In the genomic region with DNA sequence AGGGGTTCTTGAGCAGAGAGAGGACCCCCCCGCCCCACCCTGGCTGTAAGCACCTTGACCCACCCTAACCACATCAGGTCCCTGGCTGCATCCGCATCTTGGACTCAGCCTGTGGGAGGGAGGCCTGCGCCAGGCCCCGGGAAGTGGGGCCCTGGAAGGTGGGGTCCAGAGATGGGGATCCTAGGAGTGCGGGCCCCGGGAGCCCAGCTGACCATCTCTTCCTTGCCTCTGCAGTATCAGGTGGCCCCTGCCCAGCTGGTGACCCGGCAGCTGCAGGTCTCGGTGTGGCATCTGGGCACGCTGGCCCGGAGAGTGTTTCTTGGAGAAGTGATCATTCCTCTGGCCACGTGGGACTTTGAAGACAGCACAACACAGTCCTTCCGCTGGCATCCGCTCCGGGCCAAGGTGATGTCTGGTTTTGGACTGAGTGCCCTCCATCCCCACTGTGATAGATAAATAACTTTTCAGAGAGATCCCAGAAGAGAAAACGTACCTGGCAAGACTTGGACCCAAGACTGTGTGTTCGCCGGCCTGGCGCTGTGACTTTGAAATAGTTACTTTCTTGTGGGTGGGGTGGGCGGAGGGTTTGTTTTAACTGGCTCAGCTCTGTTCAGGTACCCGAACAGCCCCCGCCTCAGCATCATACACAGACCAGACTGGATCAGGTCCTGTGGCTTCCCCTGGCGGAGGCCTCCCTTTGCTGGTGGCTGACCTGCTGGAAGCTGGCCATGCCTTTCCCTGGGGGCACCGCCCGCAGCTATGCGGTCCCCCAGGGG, we compare ENCODE assay signal across 23 cellular contexts.
DNase-seq lines count a peak whose midpoint lies in the region; ATAC-seq and TF ChIP-seq lines count a peak whose summit lies in the region.
"Had no signal": no experiment of that assay in that cellular context is flagged by ENCODE, and none has a peak within 500 bp of the region (broad histone marks: within the 10 kb centered on the region; RNA-seq: fewer than 3 reads in every experiment).

No MANE protein-coding gene starts in this region.

- peaks cover 96% of the 10 kb centered on the region for H3K36me3 Mint-ChIP-seq in activated T-helper 17 cell treated with anti-CD3 and anti-CD28 coated beads, Interleukin-2, amount 50 U/mL, for 72 hours (ENCODE audit: low read depth)
- no peaks in the 10 kb centered on the region for H3K36me3 Mint-ChIP-seq in type B pancreatic cell

- H3K27ac ChIP-seq in lung (ENCODE audit: low read depth in 1 of 2, low read length in 1 of 2): no peak overlapping the region
- H3K27ac ChIP-seq: lower lobe of right lung, uterus had no signal

- no peak overlapping the region for H3K4me3 Mint-ChIP-seq in activated T-helper 17 cell treated with anti-CD3 and anti-CD28 coated beads, Interleukin-2, amount 50 U/mL, for 72 hours
- H3K4me3 Mint-ChIP-seq in type B pancreatic cell: no peak overlapping the region
- H3K4me3 Mint-ChIP-seq: activated CD4-positive, alpha-beta T cell treated with anti-CD3 and anti-CD28 coated beads, Interleukin-2, amount 10 ng/mL, durations not matched to agents 7 days and 5 days; dendritic cell treated with granulocyte-macrophage colony-stimulating factor and Interleukin-4, amounts not matched to agents 40 ng/mL and 50 ng/mL, for 4 days had no signal

- peaks cover 2 to 4% of the 10 kb centered on the region in 2 donors for H3K4me1 ChIP-seq in lung (ENCODE audit: control insufficient read depth in 2 of 2, insufficient read depth in 2 of 2, low read length in 2 of 2)
- H3K4me1 ChIP-seq: lower lobe of right lung, uterus had no signal

- no peaks in the 10 kb centered on the region for H3K9me3 ChIP-seq in lung (ENCODE audit: control insufficient read depth in 2 of 2, insufficient read depth in 1 of 2, low read length in 1 of 2)
- H3K9me3 ChIP-seq: lower lobe of right lung, uterus had no signal

- H3K27ac Mint-ChIP-seq in activated T-helper 17 cell treated with anti-CD3 and anti-CD28 coated beads, Interleukin-2, amount 50 U/mL, for 72 hours: peak overlapping the region; percentile 78
- peak overlapping the region; percentile 58 for H3K27ac Mint-ChIP-seq in type B pancreatic cell
- H3K27ac Mint-ChIP-seq: activated CD4-positive, alpha-beta T cell treated with anti-CD3 and anti-CD28 coated beads, Interleukin-2, amount 10 ng/mL, durations not matched to agents 7 days and 5 days; dendritic cell treated with granulocyte-macrophage colony-stimulating factor and Interleukin-4, amounts not matched to agents 40 ng/mL and 50 ng/mL, for 4 days had no signal

- DNase-seq in cardiac septum (ENCODE audit: low spot score): peak; percentile 47
- no peak for DNase-seq in Right ventricle myocardium superior
- peak; percentile 26 for DNase-seq in lung (ENCODE audit: low spot score)
- DNase-seq in type B pancreatic cell (ENCODE audit: extremely low spot score, unreplicated experiment): no peak
- no peak for DNase-seq in T1000 (lab: John Stamatoyannopoulos, UW)
- DNase-seq in hippocampal formation (lab: John Stamatoyannopoulos, UW): no peak
- DNase-seq in NCI-H748 treated with DMSO at 0.1 percent for 48 hours (lab: John Stamatoyannopoulos, UW): no peak
- DNase-seq: ACHN; activated CD4-positive, alpha-beta T cell treated with anti-CD3 and anti-CD28 coated beads, Interleukin-2, amount 10 ng/mL, durations not matched to agents 7 days and 5 days; activated gamma-delta T cell; amygdala; EL; kidney; lower lobe of right lung; NCI-H2081; NCI-H226; NCI-H774; OCI-M1; stimulated activated CD4-positive, alpha-beta T cell treated with anti-CD3 and anti-CD28 coated beads, Interleukin-2, amount 100 ng/mL, for 24 hours; uterus had no signal

- no peak overlapping the region for H3K4me3 ChIP-seq in lung
- H3K4me3 ChIP-seq: lower lobe of right lung, smooth muscle cell, uterus had no signal

- peaks cover 0 to 10% of the 10 kb centered on the region in 2 donors for H3K36me3 ChIP-seq in lung (ENCODE audit: control insufficient read depth in 2 of 2, insufficient read depth in 2 of 2, low read length in 2 of 2)
- H3K36me3 ChIP-seq: uterus had no signal

- ATAC-seq in Right ventricle myocardium superior (ENCODE audit: poor library complexity): no peak
- no peak for ATAC-seq in activated T-helper 17 cell treated with anti-CD3 and anti-CD28 coated beads, Interleukin-2, amount 50 U/mL, for 72 hours (replicated peaks)
- ATAC-seq in lung (ENCODE audit: insufficient read depth, low FRiP score): no peak
- ATAC-seq: lower lobe of right lung had no signal

- intact Hi-C loops in cardiac septum (cut with DNase I): no loop called here
- intact Hi-C loops in Right ventricle myocardium superior (cut with DNase I): no loop called here

- WGBS in lung, 2 donors: 90 to 91% methylated on average over 25 of the region's 25 CpGs

- H3K9me3 Mint-ChIP-seq in activated T-helper 17 cell treated with anti-CD3 and anti-CD28 coated beads, Interleukin-2, amount 50 U/mL, for 72 hours: no peaks in the 10 kb centered on the region
- no peaks in the 10 kb centered on the region for H3K9me3 Mint-ChIP-seq in type B pancreatic cell
- H3K9me3 Mint-ChIP-seq: activated CD4-positive, alpha-beta T cell treated with anti-CD3 and anti-CD28 coated beads, Interleukin-2, amount 10 ng/mL, durations not matched to agents 7 days and 5 days; dendritic cell treated with granulocyte-macrophage colony-stimulating factor and Interleukin-4, amounts not matched to agents 40 ng/mL and 50 ng/mL, for 4 days had no signal

- no peaks in the 10 kb centered on the region for H3K27me3 ChIP-seq in lung (ENCODE audit: control insufficient read depth, insufficient read depth)
- H3K27me3 ChIP-seq: uterus had no signal

- H3K4me1 Mint-ChIP-seq in activated T-helper 17 cell treated with anti-CD3 and anti-CD28 coated beads, Interleukin-2, amount 50 U/mL, for 72 hours: no peaks in the 10 kb centered on the region
- peaks cover 24% of the 10 kb centered on the region for H3K4me1 Mint-ChIP-seq in type B pancreatic cell (ENCODE audit: unreplicated experiment)
- H3K4me1 Mint-ChIP-seq: activated CD4-positive, alpha-beta T cell treated with anti-CD3 and anti-CD28 coated beads, Interleukin-2, amount 10 ng/mL, durations not matched to agents 7 days and 5 days had no signal

- no peak for TF ChIP-seq CTCF in lung (IDR thresholded peaks at IDR 0.05; ENCODE audit: control extremely low read depth, extremely low read depth)
- TF ChIP-seq CTCF in type B pancreatic cell (conservative IDR thresholded peaks at IDR 0.05): no peak

- no peaks in the 10 kb centered on the region for H3K27me3 Mint-ChIP-seq in activated T-helper 17 cell treated with anti-CD3 and anti-CD28 coated beads, Interleukin-2, amount 50 U/mL, for 72 hours
- no peaks in the 10 kb centered on the region for H3K27me3 Mint-ChIP-seq in type B pancreatic cell
- H3K27me3 Mint-ChIP-seq: activated CD4-positive, alpha-beta T cell treated with anti-CD3 and anti-CD28 coated beads, Interleukin-2, amount 10 ng/mL, durations not matched to agents 7 days and 5 days; dendritic cell treated with granulocyte-macrophage colony-stimulating factor and Interleukin-4, amounts not matched to agents 40 ng/mL and 50 ng/mL, for 4 days had no signal

Comparison
In these comparisons a context has a peak if more than half of its experiments do, and no peak if none do; other contexts are left out.
1. DNase-seq: peak in cardiac septum (single experiment) and lung (single experiment); none in Right ventricle myocardium superior (single experiment), type B pancreatic cell (single experiment), T1000 (single experiment), hippocampal formation (0 of 2) and NCI-H748 treated with DMSO at 0.1 percent for 48 hours (single experiment).